In the genomic region with DNA sequence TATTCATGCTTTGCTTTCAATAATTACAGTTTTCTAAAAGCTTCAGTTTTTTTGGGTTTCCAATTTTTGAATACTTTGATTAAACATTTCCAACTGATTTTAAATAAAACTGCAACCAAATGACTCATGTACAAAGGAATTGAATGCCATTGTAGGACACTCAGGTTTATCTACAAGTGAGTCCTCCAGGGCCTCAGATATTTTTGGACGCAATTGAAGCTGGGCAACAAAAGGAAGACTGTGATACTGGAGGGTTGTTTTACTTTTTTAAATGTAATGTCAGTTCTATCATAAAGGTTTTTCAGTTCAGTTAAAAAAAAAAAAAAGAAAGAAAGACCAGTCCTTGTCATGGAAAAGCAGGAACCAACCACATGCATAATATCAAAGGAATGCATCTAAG, we compare ENCODE assay signal across 25 cellular contexts.
"Had no signal": no experiment of that assay in that cellular context is flagged by ENCODE, and none has a peak within 500 bp of the region (broad histone marks: within the 10 kb centered on the region; RNA-seq: fewer than 3 reads in every experiment).

No MANE protein-coding gene starts in this region.

- H3K36me3 ChIP-seq: heart left ventricle, left lung, right lobe of liver, spleen, tibial artery, upper lobe of left lung, uterus had no signal

- H3K27ac ChIP-seq: dorsolateral prefrontal cortex, left lung, neural progenitor cell, parathyroid adenoma, psoas muscle, right lobe of liver, spleen, tibial artery, upper lobe of left lung, uterus had no signal

- H3K4me1 ChIP-seq: heart left ventricle, left lung, neural progenitor cell, parathyroid adenoma, psoas muscle, right lobe of liver, spleen, tibial artery, upper lobe of left lung, uterus had no signal

- H3K27me3 ChIP-seq: heart left ventricle, left lung, neural progenitor cell, right lobe of liver, spleen, tibial artery, upper lobe of left lung, uterus had no signal

- H3K4me3 ChIP-seq: dorsolateral prefrontal cortex, heart left ventricle, left lung, lung, neural progenitor cell, psoas muscle, right lobe of liver, spleen, tibial artery, upper lobe of left lung, uterus had no signal

- H3K9me3 ChIP-seq: heart left ventricle, left lung, psoas muscle, right lobe of liver, spleen, tibial artery, upper lobe of left lung, uterus had no signal

- FAIRE-seq: frontal cortex had no signal

- H3K9ac ChIP-seq: neural progenitor cell, parathyroid adenoma had no signal

- ATAC-seq: heart left ventricle; left lung; natural killer cell treated with Interleukin-12 subunit alpha and Interleukin-12 subunit beta and Interleukin-15 and Interleukin-18, amount 100 ng/mL, for 72 hours; psoas muscle; right lobe of liver; stimulated activated memory B cell treated with anti-CD40 and anti-IgM and Interleukin-4, amounts not matched to agents 10 μg/mL and 1 μg/mL and 100 μg/mL, for 72 hours had no signal

- DNase-seq: cortex of kidney; dorsolateral prefrontal cortex; effector CD8-positive, alpha-beta T cell; heart left ventricle; hippocampal formation; left lung; mesenchymal stem cell; midbrain; nucleus accumbens; psoas muscle; retina; right lobe of liver; spleen; stimulated activated CD4-positive, alpha-beta T cell treated with anti-CD3 and anti-CD28 coated beads, Interleukin-15, amount 100 ng/mL, for 24 hours; stimulated activated CD4-positive, alpha-beta T cell treated with anti-CD3 and anti-CD28 coated beads, Interleukin-1b, Interleukin-23, amount 100 ng/mL, for 48 hours; stimulated activated CD4-positive, alpha-beta T cell treated with anti-CD3 and anti-CD28 coated beads, Interleukin-4, amount 100 ng/mL, for 24 hours; tibial artery; upper lobe of left lung; uterus had no signal
